11 cellular contexts compared by ENCODE assay signal in genomic region chr17:73646409-73647305, GRCh38. TPM values are rescaled to one million over a fixed set of nuclear protein-coding genes. Genes with fewer than 3 reads are reported as not detected.
DNase-seq lines count a peak whose midpoint lies in the region; ATAC-seq and TF ChIP-seq lines count a peak whose summit lies in the region.
"Had no signal": no experiment of that assay in that cellular context is flagged by ENCODE, and none has a peak within 500 bp of the region (broad histone marks: within the 10 kb centered on the region; RNA-seq: fewer than 3 reads in every experiment).

No MANE protein-coding gene starts in this region.

- POLR2A ChIA-PET in activated CD8-positive, alpha-beta T cell treated with anti-CD3 and anti-CD28 coated beads, Interleukin-2, amount 10 ng/mL, durations not matched to agents 7 days and 5 days (lab: Charles Lee) = interaction anchor here (0.6 kb wide), 1 partner anchor 67 kb away, joined by 4 read pairs; no protein-coding TSS in a partner anchor

- peak overlapping the region; percentile 34 for H3K4me3 Mint-ChIP-seq in activated CD8-positive, alpha-beta T cell treated with anti-CD3 and anti-CD28 coated beads, Interleukin-2, amount 10 ng/mL, durations not matched to agents 7 days and 5 days

- H3K4me2 ChIP-seq in mesendoderm (ENCODE audit: low read length) = no peak overlapping the region

- no peak overlapping the region for H2AK5ac ChIP-seq in mesendoderm (ENCODE audit: low read length)

- no peak for ATAC-seq in activated CD8-positive, alpha-beta T cell treated with anti-CD3 and anti-CD28 coated beads, Interleukin-2, amount 10 ng/mL, durations not matched to agents 7 days and 5 days
- ATAC-seq in GM18907 (IDR thresholded peaks at IDR 0.05; ENCODE audit: unreplicated experiment) = no peak
- ATAC-seq in GM21786 (IDR thresholded peaks at IDR 0.05; ENCODE audit: unreplicated experiment) = no peak
- ATAC-seq in GM18858 (IDR thresholded peaks at IDR 0.05; ENCODE audit: unreplicated experiment) = no peak
- ATAC-seq: mucosa of descending colon had no signal

- H3K18ac ChIP-seq in mesendoderm (ENCODE audit: low read length) = no peak overlapping the region

- H3K56ac ChIP-seq in mesendoderm (ENCODE audit: low read length) = no peak overlapping the region

- H3K27ac ChIP-seq in mesendoderm (ENCODE audit: low read depth, low read length) = no peak overlapping the region
- H3K27ac ChIP-seq: 22Rv1 had no signal

- H3K27me3 ChIP-seq in mesendoderm (ENCODE audit: insufficient read depth, low read length, poor library complexity) = no peaks in the 10 kb centered on the region

- no peak for TF ChIP-seq CTCF in GM20000 (IDR thresholded peaks at IDR 0.05; ENCODE audit: extremely low read depth, missing control alignments)

- no CpG with 5 or more reads among the region's 19 CpGs for WGBS in mesendoderm (ENCODE audit: extremely low coverage, insufficient coverage, low lambda C conversion rate)

- no peaks in the 10 kb centered on the region for H3K36me3 Mint-ChIP-seq in activated CD8-positive, alpha-beta T cell treated with anti-CD3 and anti-CD28 coated beads, Interleukin-2, amount 10 ng/mL, durations not matched to agents 7 days and 5 days (ENCODE audit: low read depth)

- no peak overlapping the region for H3K23ac ChIP-seq in mesendoderm (ENCODE audit: low read length)

- CTCF ChIA-PET in activated CD8-positive, alpha-beta T cell treated with anti-CD3 and anti-CD28 coated beads, Interleukin-2, amount 10 ng/mL, durations not matched to agents 7 days and 5 days (lab: Charles Lee) = interaction anchor here (0.5 to 5.0 kb wide), 24 partner anchors 9 to 919 kb away, joined by 3 to 41 read pairs (median 4); no protein-coding TSS in a partner anchor

- peaks cover 40% of the 10 kb centered on the region for H3K27me3 Mint-ChIP-seq in activated CD8-positive, alpha-beta T cell treated with anti-CD3 and anti-CD28 coated beads, Interleukin-2, amount 10 ng/mL, durations not matched to agents 7 days and 5 days (ENCODE audit: low read depth)

- H3K9me3 Mint-ChIP-seq in activated CD8-positive, alpha-beta T cell treated with anti-CD3 and anti-CD28 coated beads, Interleukin-2, amount 10 ng/mL, durations not matched to agents 7 days and 5 days (ENCODE audit: insufficient read depth) = no peaks in the 10 kb centered on the region

- H2BK120ac ChIP-seq in mesendoderm (ENCODE audit: low read depth, low read length) = no peak overlapping the region

- no peak overlapping the region for H4K8ac ChIP-seq in mesendoderm (ENCODE audit: low read depth, low read length)

- H3K4me3 ChIP-seq in mesendoderm (ENCODE audit: low read length) = no peak overlapping the region
- H3K4me3 ChIP-seq: mucosa of descending colon had no signal

- peaks cover 21% of the 10 kb centered on the region for H3K4me1 Mint-ChIP-seq in activated CD8-positive, alpha-beta T cell treated with anti-CD3 and anti-CD28 coated beads, Interleukin-2, amount 10 ng/mL, durations not matched to agents 7 days and 5 days (ENCODE audit: low read depth)

- no peaks in the 10 kb centered on the region for H3K79me1 ChIP-seq in mesendoderm (ENCODE audit: low read length)

- no peaks in the 10 kb centered on the region for H3K36me3 ChIP-seq in mesendoderm (ENCODE audit: control insufficient read depth, insufficient read depth, low read length)

- H3K9ac ChIP-seq in mesendoderm (ENCODE audit: low read length) = no peak overlapping the region

- no peak overlapping the region for H3K4ac ChIP-seq in mesendoderm (ENCODE audit: low read depth, low read length)

- H3K27ac Mint-ChIP-seq in activated CD8-positive, alpha-beta T cell treated with anti-CD3 and anti-CD28 coated beads, Interleukin-2, amount 10 ng/mL, durations not matched to agents 7 days and 5 days = no peak overlapping the region

- H2BK5ac ChIP-seq in mesendoderm (ENCODE audit: low read length) = no peak overlapping the region

- H3K4me1 ChIP-seq in mesendoderm (ENCODE audit: control insufficient read depth, low read depth, low read length) = no peaks in the 10 kb centered on the region

- H2BK15ac ChIP-seq in mesendoderm (replicated peaks; ENCODE audit: low read depth) = no peak overlapping the region

- peak; percentile 66 for DNase-seq in DMS 273 (lab: John Stamatoyannopoulos, UW; ENCODE audit: unreplicated experiment)
- DNase-seq in DMS 273 treated with DMSO at 0.1 percent for 48 hours (lab: John Stamatoyannopoulos, UW) = no peak
- peak; percentile 25 for DNase-seq in GM20000 (ENCODE audit: low spot score)
- peak; percentile 66 for DNase-seq in activated CD8-positive, alpha-beta T cell treated with anti-CD3 and anti-CD28 coated beads, Interleukin-2, amount 10 ng/mL, durations not matched to agents 7 days and 5 days
- DNase-seq in mesendoderm = peak; percentile 71
- DNase-seq: mucosa of descending colon had no signal

- no peaks in the 10 kb centered on the region for H3K79me2 ChIP-seq in mesendoderm (ENCODE audit: control insufficient read depth, insufficient read depth, low read length)

- no peak overlapping the region for H4K5ac ChIP-seq in mesendoderm (ENCODE audit: low read length)

RNA-seq across cellular contexts. Expression of gene SDK2, which starts 2.4 kb away (rescaled TPM):
- 10 to 100 TPM; 18.4 to 20.0 TPM for total RNA-seq in activated CD8-positive, alpha-beta T cell treated with anti-CD3 and anti-CD28 coated beads, Interleukin-2, amount 10 ng/mL, durations not matched to agents 7 days and 5 days
- polyA plus RNA-seq in mesendoderm (2013, experiment 1 of 2) = 1.1 TPM
- 1.3 TPM for polyA plus RNA-seq in mesendoderm (2013, experiment 2 of 2)
- total RNA-seq: endothelial cell of umbilical vein had no signal
- polyA plus RNA-seq: endothelial cell of umbilical vein had no signal
